Comparison of ENCODE assay signal across 8 cellular contexts in the genomic region with DNA sequence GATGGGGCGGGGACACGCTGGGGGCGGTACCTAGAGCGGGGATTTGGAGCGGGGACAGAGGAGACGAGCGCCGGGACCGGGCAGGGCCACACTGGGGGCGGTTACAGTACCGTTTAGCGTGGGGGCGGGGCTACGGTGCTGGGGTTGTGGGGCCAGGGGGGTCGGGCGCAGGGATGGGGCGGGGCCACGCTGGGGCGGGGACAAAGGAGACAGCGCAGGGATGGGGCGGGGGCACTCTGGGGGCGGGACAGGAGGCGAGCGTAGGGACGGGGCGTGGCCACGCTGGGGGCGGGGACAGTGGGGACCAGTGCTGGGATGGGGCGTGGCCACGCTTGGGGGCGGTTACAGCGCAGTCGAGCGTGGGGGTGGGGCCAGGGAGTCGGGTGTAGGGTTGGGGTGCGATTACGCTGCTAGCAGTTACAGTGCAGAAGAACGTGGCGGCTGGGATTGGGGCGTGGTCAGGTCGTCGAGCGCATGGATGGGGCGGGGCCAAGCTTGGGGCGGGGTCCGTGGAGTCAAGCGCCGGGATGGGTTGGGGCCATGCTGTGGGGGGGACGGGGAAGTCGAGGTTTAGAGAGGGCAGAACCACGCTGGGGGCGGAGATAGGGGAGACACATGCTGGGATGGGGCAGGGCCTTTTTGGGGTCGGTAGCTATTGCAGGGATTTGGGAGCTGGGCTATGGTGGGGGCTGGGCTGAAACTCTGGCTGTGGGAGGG. TPM values are rescaled to one million over a fixed set of nuclear protein-coding genes. Genes with fewer than 3 reads are reported as not detected.
DNase-seq lines count a peak whose midpoint lies in the region; ATAC-seq and TF ChIP-seq lines count a peak whose summit lies in the region.

No MANE protein-coding gene starts in this region.

- ATAC-seq in GM19452 (IDR thresholded peaks at IDR 0.05; ENCODE audit: unreplicated experiment) (peak; percentile 55), right lobe of liver (peak; percentile 80 to 87 (median 81))

- no peaks in the 10 kb centered on the region for H3K27me3 ChIP-seq in BE2C
- H3K27me3 ChIP-seq in right lobe of liver, result no peaks in the 10 kb centered on the region

- intact Hi-C loops in right lobe of liver (cut with DNase I), result no loop called here

- H3K9me3 ChIP-seq in BE2C (no peaks in the 10 kb centered on the region), right lobe of liver (no peaks in the 10 kb centered on the region)

- 0% methylated on average over 34 of the region's 53 CpGs for WGBS in right lobe of liver (ENCODE audit: insufficient coverage, low coverage, low lambda C conversion rate, missing lambda C conversion rate)

- TF ChIP-seq CTCF in BE2C (IDR thresholded peaks at IDR 0.05; ENCODE audit: low read depth, low read length) (no peak), right lobe of liver (IDR thresholded peaks at IDR 0.05) (no peak)

- peaks cover 9% of the 10 kb centered on the region for H3K36me3 ChIP-seq in BE2C
- peaks cover 0 to 15% (median 2%) of the 10 kb centered on the region in 4 donors for H3K36me3 ChIP-seq in right lobe of liver

- H3K4me1 ChIP-seq in BE2C (peaks cover 8% of the 10 kb centered on the region), right lobe of liver (peaks cover 0 to 7% (median 3%) of the 10 kb centered on the region in 4 donors)

- peak overlapping the region; percentile 78 for H3K4me3 ChIP-seq in BE2C (ENCODE audit: low read depth, low read length)
- peak overlapping the region; percentile 46 to 96 (median 94) for H3K4me3 ChIP-seq in right lobe of liver

- DNase-seq in BE2C (peak; percentile 99), HK-2 (ENCODE audit: unreplicated experiment) (peak; percentile 99), NCI-H774 (lab: John Stamatoyannopoulos, UW) (peak; percentile 96), dermis blood vessel endothelial cell (peak; percentile 99), right lobe of liver (peak; percentile 99)
- DNase-seq in activated CD4-positive, alpha-beta T cell treated with anti-CD3 and anti-CD28 coated beads, Interleukin-2, amount 50 U/mL, for 4 hours, result peak; percentile 98
- peak; percentile 99 to 100 for DNase-seq in stimulated activated CD4-positive, alpha-beta T cell treated with anti-CD3 and anti-CD28 coated beads, Interleukin-2, amount 100 ng/mL, for 48 hours

- peak overlapping the region; percentile 77 to 98 (median 94) for H3K27ac ChIP-seq in right lobe of liver

- TF ChIP-seq POLR2A in right lobe of liver (IDR thresholded peaks at IDR 0.05), result no peak

RNA-seq across cellular contexts. Expression of a gene that starts 0.7 kb away (rescaled TPM):
- 127 TPM for polyA plus RNA-seq in BE2C (2012; ENCODE audit: insufficient read depth, insufficient read length, low read depth)
- total RNA-seq in dermis blood vessel endothelial cell, result 24.4 and 59.2 TPM in 2 replicates
- 10 to 100 TPM; 60.7 to 78.4 (median 72.2) TPM for total RNA-seq in right lobe of liver

RNA-seq across cellular contexts. Expression of a gene that starts 2.5 kb away (rescaled TPM):
- polyA plus RNA-seq in BE2C (2012; ENCODE audit: insufficient read depth, insufficient read length, low read depth), result 2.3 TPM
- total RNA-seq in dermis blood vessel endothelial cell, result 0.85 and 1.1 TPM in 2 replicates
- 1 to 10 TPM in 3 of 6 experiments, under 1 TPM in 3; 0.55 to 1.9 (median 1.0) TPM for total RNA-seq in right lobe of liver

RNA-seq across cellular contexts. Expression of a gene that starts 11.9 kb away (rescaled TPM):
- 351 TPM for polyA plus RNA-seq in BE2C (2012; ENCODE audit: insufficient read depth, insufficient read length, low read depth)
- 74.1 and 79.5 TPM in 2 replicates for total RNA-seq in dermis blood vessel endothelial cell
- 100 to 1,000 TPM in 2 of 6 experiments, 10 to 100 TPM in 4; 38.0 to 112 (median 53.8) TPM for total RNA-seq in right lobe of liver

RNA-seq across cellular contexts. Expression of a gene that starts 19.7 kb away (rescaled TPM):
- polyA plus RNA-seq in BE2C (2012; ENCODE audit: insufficient read depth, insufficient read length, low read depth), result 283 TPM
- total RNA-seq in dermis blood vessel endothelial cell (41.4 and 74.5 TPM in 2 replicates), right lobe of liver (10 to 100 TPM; 12.8 to 22.7 (median 19.8) TPM)

RNA-seq across cellular contexts. Expression of a gene that starts 39.8 kb away (rescaled TPM):
- not detected for polyA plus RNA-seq in BE2C (2012; ENCODE audit: insufficient read depth, insufficient read length, low read depth)
- total RNA-seq in dermis blood vessel endothelial cell (not detected in 2 replicates), right lobe of liver (under 1 TPM in 1 of 6 experiments, not detected in 5; 0.48 TPM)

Comparison
In these comparisons a context has a peak if more than half of its experiments do, and no peak if none do; other contexts are left out.
1. Peak in every context shown above with its lines: DNase-seq, ATAC-seq, H3K4me3 ChIP-seq and H3K27ac ChIP-seq.